Comparison of ENCODE assay signal across 19 cellular contexts in genomic region chr16:2284001-2284770, GRCh38.
"Had no signal": no experiment of that assay in that cellular context is flagged by ENCODE, and none has a peak within 500 bp of the region (broad histone marks: within the 10 kb centered on the region; RNA-seq: fewer than 3 reads in every experiment).

No MANE protein-coding gene starts in this region.

- H3K9me3 ChIP-seq: colonic mucosa, left lung had no signal

- H3K27ac Mint-ChIP-seq: activated naive CD4-positive, alpha-beta T cell treated with anti-CD3 and anti-CD28 coated beads, Interleukin-2, amount 50 U/mL, for 72 hours; activated T-cell treated with anti-CD3 and anti-CD28 coated beads, Interleukin-2, amount 50 U/mL, for 24 hours; activated T-helper 17 cell treated with anti-CD3 and anti-CD28 coated beads, Interleukin-2, amount 50 U/mL, for 72 hours; endodermal cell; immature natural killer cell; mesothelial cell of epicardium had no signal

- H3K36me3 Mint-ChIP-seq: activated naive CD4-positive, alpha-beta T cell treated with anti-CD3 and anti-CD28 coated beads, Interleukin-2, amount 50 U/mL, for 72 hours; mesothelial cell of epicardium; naive thymus-derived CD8-positive, alpha-beta T cell had no signal

- H3K27me3 ChIP-seq: colonic mucosa, left lung had no signal

- H3K4me1 ChIP-seq: colonic mucosa, left lung had no signal

- ATAC-seq: activated naive CD4-positive, alpha-beta T cell treated with anti-CD3 and anti-CD28 coated beads, Interleukin-2, amount 50 U/mL, for 72 hours; activated T-helper 17 cell treated with anti-CD3 and anti-CD28 coated beads, Interleukin-2, amount 50 U/mL, for 72 hours; left lung; naive thymus-derived CD8-positive, alpha-beta T cell; SK-N-SH treated with all-trans-retinoic acid at 6 μM for 48 hours had no signal

- H3K27me3 Mint-ChIP-seq: activated T-cell treated with anti-CD3 and anti-CD28 coated beads, Interleukin-2, amount 50 U/mL, for 24 hours; activated T-helper 17 cell treated with anti-CD3 and anti-CD28 coated beads, Interleukin-2, amount 50 U/mL, for 72 hours; naive thymus-derived CD8-positive, alpha-beta T cell had no signal

- DNase-seq: activated CD8-positive, alpha-beta memory T cell treated with anti-CD3 and anti-CD28 coated beads for 24 hours; activated CD8-positive, alpha-beta memory T cell treated with anti-CD3 and anti-CD28 coated beads, Interleukin-2, amount 50 U/mL, for 4 hours; activated T-cell treated with anti-CD3 and anti-CD28 coated beads, Interleukin-2, amount 50 U/mL, for 24 hours; central memory CD4-positive, alpha-beta T cell; colonic mucosa; immature natural killer cell; kidney glomerular epithelial cell; naive thymus-derived CD8-positive, alpha-beta T cell; occipital lobe; posterior cingulate gyrus; retina; stimulated activated CD4-positive, alpha-beta T cell treated with anti-CD3 and anti-CD28 coated beads, Interleukin-4, amount 100 ng/mL, for 1 hour; stimulated activated naive CD4-positive, alpha-beta T cell had no signal

- H3K9me3 Mint-ChIP-seq: activated naive CD4-positive, alpha-beta T cell treated with anti-CD3 and anti-CD28 coated beads, Interleukin-2, amount 50 U/mL, for 72 hours; activated T-cell treated with anti-CD3 and anti-CD28 coated beads, Interleukin-2, amount 50 U/mL, for 24 hours; activated T-helper 17 cell treated with anti-CD3 and anti-CD28 coated beads, Interleukin-2, amount 50 U/mL, for 72 hours; endodermal cell; immature natural killer cell; mesothelial cell of epicardium; naive thymus-derived CD8-positive, alpha-beta T cell had no signal

- H3K4me3 ChIP-seq: colonic mucosa, left lung had no signal

- H3K27ac ChIP-seq: colonic mucosa, left lung had no signal

- H3K4me1 Mint-ChIP-seq: activated T-helper 17 cell treated with anti-CD3 and anti-CD28 coated beads, Interleukin-2, amount 50 U/mL, for 72 hours; endodermal cell; immature natural killer cell; mesothelial cell of epicardium; naive thymus-derived CD8-positive, alpha-beta T cell had no signal

- H3K4me3 Mint-ChIP-seq: activated T-cell treated with anti-CD3 and anti-CD28 coated beads, Interleukin-2, amount 50 U/mL, for 24 hours; activated T-helper 17 cell treated with anti-CD3 and anti-CD28 coated beads, Interleukin-2, amount 50 U/mL, for 72 hours; endodermal cell; immature natural killer cell; mesothelial cell of epicardium; naive thymus-derived CD8-positive, alpha-beta T cell had no signal

- H3K36me3 ChIP-seq: colonic mucosa had no signal
